In genomic region chr2:197893403-197894177, GRCh38 we compare ENCODE assay signal across 12 cellular contexts.
A peak's percentile ranks its signal among the peaks of the same experiment; 100 is the strongest.
DNase-seq lines count a peak whose midpoint lies in the region; ATAC-seq, FAIRE-seq and TF ChIP-seq lines count a peak whose summit lies in the region.
"Had no signal": no experiment of that assay in that cellular context is flagged by ENCODE, and none has a peak within 500 bp of the region (broad histone marks: within the 10 kb centered on the region; RNA-seq: fewer than 3 reads in every experiment).

No MANE protein-coding gene starts in this region.

- no peak overlapping the region for H4K8ac ChIP-seq in H1 (ENCODE audit: extremely low read depth, insufficient read depth, low read length)

- no peak overlapping the region for H4K91ac ChIP-seq in H1 (replicated peaks; ENCODE audit: insufficient read length, low read length)

- H3K9me3 ChIP-seq in H1 (ENCODE audit: insufficient read depth in 2 of 2, low read depth in 1 of 2, low read length in 1 of 2) (no peaks in the 10 kb centered on the region), tibial artery (no peaks in the 10 kb centered on the region)

- H3K4me1 ChIP-seq in H1 (replicated peaks in 1 of 4; ENCODE audit: control insufficient read depth in 3 of 4, insufficient read depth in 4 of 4, low read length in 3 of 4) (peaks cover 0 to 3% (median 2%) of the 10 kb centered on the region in 4 experiments; a peak in 4 of 7 replicates), tibial artery (peaks cover 0 to 58% (median 6%) of the 10 kb centered on the region in 4 donors)

- H3K27ac Mint-ChIP-seq in activated naive CD8-positive, alpha-beta T cell = peak overlapping the region; percentile 25
- no peak overlapping the region for H3K27ac Mint-ChIP-seq in activated naive CD8-positive, alpha-beta T cell treated with anti-CD3 and anti-CD28 coated beads for 36 hours
- no peak overlapping the region for H3K27ac Mint-ChIP-seq in Calu3 (ENCODE audit: unreplicated experiment)
- H3K27ac Mint-ChIP-seq: B cell had no signal

- H3K23me2 ChIP-seq in H1 (ENCODE audit: low read depth, low read length) = no peaks in the 10 kb centered on the region

- no peak overlapping the region for H2BK5ac ChIP-seq in H1 (ENCODE audit: low read depth, low read length)

- no peaks in the 10 kb centered on the region for H3K9me3 Mint-ChIP-seq in activated naive CD8-positive, alpha-beta T cell (ENCODE audit: low read depth)
- H3K9me3 Mint-ChIP-seq in activated naive CD8-positive, alpha-beta T cell treated with anti-CD3 and anti-CD28 coated beads for 36 hours = peaks cover 2% of the 10 kb centered on the region
- no peaks in the 10 kb centered on the region for H3K9me3 Mint-ChIP-seq in Calu3 (ENCODE audit: low read depth, unreplicated experiment)

- H3K9ac ChIP-seq in H1 (replicated peaks in 1 of 4; ENCODE audit: extremely low read depth in 1 of 4, low read depth in 3 of 4, low read length in 3 of 4) = no peak overlapping the region

- no peak for TF ChIP-seq EP300 in H1 (IDR thresholded peaks at IDR 0.05; ENCODE audit: borderline replicate concordance in 1 of 2, low read depth in 2 of 2, low read length in 2 of 2)

- H3K4me2 ChIP-seq in H1 (ENCODE audit: insufficient read depth in 1 of 2, low read depth in 2 of 2, low read length in 2 of 2) = no peak overlapping the region

- TF ChIP-seq CTCF in H1 (IDR thresholded peaks at IDR 0.05; ENCODE audit: control extremely low read depth in 1 of 3, insufficient read depth in 1 of 3, low read depth in 1 of 3, low read length in 3 of 3) (no peak), tibial artery (IDR thresholded peaks at IDR 0.05) (no peak), omental fat pad (IDR thresholded peaks at IDR 0.05) (no peak), brain microvascular endothelial cell (IDR thresholded peaks at IDR 0.05; ENCODE audit: low read depth, low read length, missing control alignments) (no peak), Calu3 (IDR thresholded peaks at IDR 0.05; ENCODE audit: unreplicated experiment) (no peak)

- no peak overlapping the region for H3K4ac ChIP-seq in H1 (replicated peaks; ENCODE audit: insufficient read length, low read depth, low read length)

- POLR2A ChIA-PET in H1 (lab: Charles Lee; ENCODE audit: partially characterized antibody) = no interaction called here

- no peak overlapping the region for H3K18ac ChIP-seq in H1 (ENCODE audit: extremely low read depth, low read length)

- H2BK120ac ChIP-seq in H1 (replicated peaks; ENCODE audit: low read depth, low read length) = no peak overlapping the region

- no peaks in the 10 kb centered on the region for H3K27me3 Mint-ChIP-seq in activated naive CD8-positive, alpha-beta T cell
- no peaks in the 10 kb centered on the region for H3K27me3 Mint-ChIP-seq in activated naive CD8-positive, alpha-beta T cell treated with anti-CD3 and anti-CD28 coated beads for 36 hours
- no peaks in the 10 kb centered on the region for H3K27me3 Mint-ChIP-seq in Calu3 (ENCODE audit: unreplicated experiment)
- H3K27me3 Mint-ChIP-seq: B cell had no signal

- no peak overlapping the region for H2AK5ac ChIP-seq in H1 (ENCODE audit: low read depth, low read length)

- no peaks in the 10 kb centered on the region for H3K79me1 ChIP-seq in H1 (ENCODE audit: low read depth, low read length)

- H2BK15ac ChIP-seq in H1 (ENCODE audit: low read length) = no peak overlapping the region

- no peak overlapping the region for H4K5ac ChIP-seq in H1 (ENCODE audit: insufficient read length, low read depth, low read length)

- TF ChIP-seq RAD21 in H1 (IDR thresholded peaks at IDR 0.05 in 1 of 2, conservative IDR thresholded peaks at IDR 0.05 in 1 of 2; ENCODE audit: low read depth in 2 of 2, low read length in 2 of 2) = no peak

- H3K56ac ChIP-seq in H1 (replicated peaks; ENCODE audit: insufficient read length, low read depth, low read length) = no peak overlapping the region

- H3K27ac ChIP-seq in H1 (ENCODE audit: low read depth, low read length) = no peak overlapping the region
- peak overlapping the region; percentile 19 to 51 for H3K27ac ChIP-seq in tibial artery
- no peak overlapping the region for H3K27ac ChIP-seq in brain microvascular endothelial cell

- peaks cover 2% of the 10 kb centered on the region for H3K36me3 Mint-ChIP-seq in activated naive CD8-positive, alpha-beta T cell
- H3K36me3 Mint-ChIP-seq in activated naive CD8-positive, alpha-beta T cell treated with anti-CD3 and anti-CD28 coated beads for 36 hours = no peaks in the 10 kb centered on the region
- H3K36me3 Mint-ChIP-seq in Calu3 (ENCODE audit: insufficient read depth, unreplicated experiment) = no peaks in the 10 kb centered on the region

- H3K36me3 ChIP-seq in H1 (ENCODE audit: control insufficient read depth in 2 of 4, insufficient read depth in 4 of 4, low read length in 3 of 4) (no peaks in the 10 kb centered on the region), tibial artery (no peaks in the 10 kb centered on the region), brain microvascular endothelial cell (replicated peaks) (no peaks in the 10 kb centered on the region)

- H2BK12ac ChIP-seq in H1 (ENCODE audit: low read depth, low read length) = no peak overlapping the region

- H3K27me3 ChIP-seq in H1 (replicated peaks in 1 of 4; ENCODE audit: control insufficient read depth in 3 of 4, extremely low read depth in 1 of 4, insufficient read depth in 3 of 4, low read length in 3 of 4) (no peaks in the 10 kb centered on the region), tibial artery (no peaks in the 10 kb centered on the region), brain microvascular endothelial cell (replicated peaks) (no peaks in the 10 kb centered on the region)

- intact Hi-C loops in tibial artery (cut with DNase I; ENCODE audit: low total_unique reads) = no loop called here
- intact Hi-C loops in Calu3 (cut with micrococcal nuclease; ENCODE audit: unreplicated experiment) = no loop called here

- no peaks in the 10 kb centered on the region for H4K20me1 ChIP-seq in H1 (replicated peaks in 1 of 2; ENCODE audit: control insufficient read depth in 1 of 2, insufficient read depth in 2 of 2, low read length in 2 of 2)

- H3K4me3 ChIP-seq in H1 (ENCODE audit: extremely low read depth in 1 of 4, insufficient read depth in 2 of 4, low read depth in 3 of 4, low read length in 4 of 4) (no peak overlapping the region), tibial artery (peak overlapping the region; percentile 13 to 26), brain microvascular endothelial cell (ENCODE audit: low read depth, low read length) (no peak overlapping the region)

- ATAC-seq in HG03025 (IDR thresholded peaks at IDR 0.05; ENCODE audit: low FRiP score, unreplicated experiment) (peak; percentile 45), omental fat pad (ENCODE audit: low FRiP score) (no peak)

- FAIRE-seq in H1 (lab: Jason Lieb, UNC) = peak; percentile 39

- no peak overlapping the region for H2BK20ac ChIP-seq in H1 (ENCODE audit: low read length)

- in situ Hi-C loops in brain microvascular endothelial cell (cut with HindIII; ENCODE audit: low pct_ligation_motif_present, low sequenced_read_pairs) = no loop called here

- no peak overlapping the region for H3K4me3 Mint-ChIP-seq in activated naive CD8-positive, alpha-beta T cell
- no peak overlapping the region for H3K4me3 Mint-ChIP-seq in activated naive CD8-positive, alpha-beta T cell treated with anti-CD3 and anti-CD28 coated beads for 36 hours
- H3K4me3 Mint-ChIP-seq in Calu3 (ENCODE audit: low read depth, unreplicated experiment) = no peak overlapping the region
- H3K4me3 Mint-ChIP-seq: B cell had no signal

- H3K14ac ChIP-seq in H1 (ENCODE audit: insufficient read length) = no peak overlapping the region

- DNase-seq in activated naive CD8-positive, alpha-beta T cell treated with anti-CD3 and anti-CD28 coated beads for 36 hours = no peak
- no peak for DNase-seq in H1 (ENCODE audit: low read depth in 1 of 2, low spot score in 2 of 2)
- DNase-seq in tibial artery = no peak
- no peak for DNase-seq in omental fat pad (ENCODE audit: low spot score)
- DNase-seq in brain microvascular endothelial cell = no peak
- no peak for DNase-seq in Calu3
- DNase-seq: activated CD8-positive, alpha-beta memory T cell treated with anti-CD3 and anti-CD28 coated beads, Interleukin-2, amount 50 U/mL, for 48 hours; cerebellar nuclear complex; posterior cingulate gyrus had no signal

- H2AFZ ChIP-seq in H1 (ENCODE audit: low read length) = 0 out of 2 replicates have a peak overlapping the region, but pooled peaks have one; percentile 10

- no peak for TF ChIP-seq POLR2A in H1 (IDR thresholded peaks at IDR 0.05; ENCODE audit: control extremely low read depth in 1 of 2, low read depth in 2 of 2, low read length in 2 of 2)

- no peak overlapping the region for H3K23ac ChIP-seq in H1 (ENCODE audit: insufficient read length)

- peaks cover 35% of the 10 kb centered on the region for H3K4me1 Mint-ChIP-seq in activated naive CD8-positive, alpha-beta T cell (ENCODE audit: low read depth)
- peaks cover 20% of the 10 kb centered on the region for H3K4me1 Mint-ChIP-seq in activated naive CD8-positive, alpha-beta T cell treated with anti-CD3 and anti-CD28 coated beads for 36 hours
- no peaks in the 10 kb centered on the region for H3K4me1 Mint-ChIP-seq in Calu3 (ENCODE audit: low read depth, unreplicated experiment)
- H3K4me1 Mint-ChIP-seq: B cell had no signal

- H3K79me2 ChIP-seq in H1 (ENCODE audit: control insufficient read depth in 1 of 2, insufficient read depth in 2 of 2, low read length in 2 of 2) = no peaks in the 10 kb centered on the region

- BruUV-seq in Calu3 (replicated peaks; lab: Mats Ljungman, UMichigan) = no TSS peak

- 82% methylated on average over 6 of the region's 6 CpGs; no CpG with 5 or more reads in 1 of the 2 experiments for WGBS in H1 (ENCODE audit: extremely low coverage in 1 of 2, insufficient coverage in 1 of 2, insufficient read length in 1 of 2, insufficient replicate concordance in 2 of 2, low coverage in 1 of 2, low lambda C conversion rate in 2 of 2, missing lambda C conversion rate in 1 of 2), 2 experiments

- CTCF ChIA-PET in H1 (lab: Charles Lee; ENCODE audit: partially characterized antibody) = interaction anchor here (0.8 kb wide), 1 partner anchor 234 kb away, joined by 5 read pairs; no protein-coding TSS in a partner anchor
- CTCF ChIA-PET in Calu3 (lab: Charles Lee) = no interaction called here

TF ChIP-seq in H1, 55 proteins besides CTCF, POLR2A, EP300 and RAD21:
- TF ChIP-seq CHD2 (IDR thresholded peaks at IDR 0.05; ENCODE audit: low read length) (no peak), SIX5 (IDR thresholded peaks at IDR 0.05; ENCODE audit: low read depth, low read length) (no peak), SIN3A (conservative IDR thresholded peaks at IDR 0.05 in 1 of 2, IDR thresholded peaks at IDR 0.05 in 1 of 2; ENCODE audit: low read depth in 1 of 2, low read length in 2 of 2) (no peak), CHD1 (IDR thresholded peaks at IDR 0.05; ENCODE audit: low read depth, low read length) (no peak), RFX5 (IDR thresholded peaks at IDR 0.05; ENCODE audit: borderline replicate concordance, low read depth, low read length) (no peak), PHF8 (conservative IDR thresholded peaks at IDR 0.05; ENCODE audit: low read depth, low read length) (no peak), CREB1 (IDR thresholded peaks at IDR 0.05) (no peak), SRF (IDR thresholded peaks at IDR 0.05; ENCODE audit: low read depth, low read length) (no peak), EGR1 (IDR thresholded peaks at IDR 0.05; ENCODE audit: borderline replicate concordance, low read depth, low read length) (no peak)

Comparison
In these comparisons a context has a peak if more than half of its experiments do, and no peak if none do; other contexts are left out.
1. H3K27ac ChIP-seq: peak in tibial artery (2 of 2); none in H1 (single experiment) and brain microvascular endothelial cell (single experiment).
2. H3K4me3 ChIP-seq: peak in tibial artery (2 of 2); none in H1 (0 of 4) and brain microvascular endothelial cell (single experiment).